ENCODE assay signal across 26 cellular contexts in genomic region chr1:66464356-66464755, GRCh38.
A peak's percentile ranks its signal among the peaks of the same experiment; 100 is the strongest.
DNase-seq lines count a peak whose midpoint lies in the region; ATAC-seq and TF ChIP-seq lines count a peak whose summit lies in the region.
"Had no signal": no experiment of that assay in that cellular context is flagged by ENCODE, and none has a peak within 500 bp of the region (broad histone marks: within the 10 kb centered on the region; RNA-seq: fewer than 3 reads in every experiment).

No MANE protein-coding gene starts in this region.

- H3K27me3 Mint-ChIP-seq in chondrocyte (ENCODE audit: low read depth) = no peaks in the 10 kb centered on the region

- H3K4me3 Mint-ChIP-seq in chondrocyte (ENCODE audit: unreplicated experiment) = no peak overlapping the region
- H3K4me3 Mint-ChIP-seq: nephron had no signal

- peaks cover 49% of the 10 kb centered on the region for H3K4me1 Mint-ChIP-seq in chondrocyte (ENCODE audit: low read depth)
- H3K4me1 Mint-ChIP-seq: nephron had no signal

- ATAC-seq in omental fat pad (ENCODE audit: low FRiP score) = no peak
- ATAC-seq: activated naive CD4-positive, alpha-beta T cell treated with anti-CD3 and anti-CD28 coated beads, Interleukin-2, amount 50 U/mL, for 72 hours; heart left ventricle; lower lobe of right lung; pancreas had no signal

- H3K36me3 Mint-ChIP-seq in chondrocyte (ENCODE audit: low read depth) = peaks cover 8% of the 10 kb centered on the region

- TF ChIP-seq CTCF in chondrocyte (IDR thresholded peaks at IDR 0.05) (no peak), omental fat pad (IDR thresholded peaks at IDR 0.05) (no peak)

- H3K27ac Mint-ChIP-seq in chondrocyte (ENCODE audit: unreplicated experiment) = peak overlapping the region; percentile 90
- H3K27ac Mint-ChIP-seq: activated naive CD4-positive, alpha-beta T cell treated with anti-CD3 and anti-CD28 coated beads, Interleukin-2, amount 50 U/mL, for 72 hours; nephron had no signal

- DNase-seq in ELR (ENCODE audit: low read depth) = peak; percentile 15
- peak; percentile 74 for DNase-seq in M059J (ENCODE audit: low read depth)
- DNase-seq in chondrocyte (ENCODE audit: low spot score) = no peak
- DNase-seq in myocyte (ENCODE audit: low read depth) = peak; percentile 18
- no peak for DNase-seq in omental fat pad (ENCODE audit: low spot score)
- DNase-seq in DMS79 treated with DMSO at 0.1 percent for 48 hours (lab: John Stamatoyannopoulos, UW) = no peak
- no peak for DNase-seq in DMS114 treated with DMSO at 0.1 percent for 48 hours (lab: John Stamatoyannopoulos, UW; ENCODE audit: unreplicated experiment)
- DNase-seq: activated CD4-positive, alpha-beta T cell treated with anti-CD3 and anti-CD28 coated beads for 48 hours; activated CD8-positive, alpha-beta memory T cell treated with anti-CD3 and anti-CD28 coated beads for 24 hours; activated T-cell treated with anti-CD3 and anti-CD28 coated beads for 4 hours; C1 segment of cervical spinal cord; colonic mucosa; effector CD8-positive, alpha-beta T cell; erythroblast; heart left ventricle; lower lobe of right lung; NCI-H1105; NCI-H187; pancreas; PC-9; SHP77; stimulated activated naive CD4-positive, alpha-beta T cell; T-helper 9 cell; upper lobe of left lung had no signal

- H3K9me3 Mint-ChIP-seq in chondrocyte (ENCODE audit: low read depth) = peaks cover 38% of the 10 kb centered on the region

Comparison
In these comparisons a context has a peak if more than half of its experiments do, and no peak if none do; other contexts are left out.
1. DNase-seq: peak in ELR (single experiment), M059J (single experiment) and myocyte (single experiment); none in chondrocyte (single experiment), omental fat pad (single experiment), DMS79 treated with DMSO at 0.1 percent for 48 hours (single experiment) and DMS114 treated with DMSO at 0.1 percent for 48 hours (single experiment).